Comparison of ENCODE assay signal across 24 cellular contexts in genomic region chr10:104498345-104498955, GRCh38.
DNase-seq lines count a peak whose midpoint lies in the region; ATAC-seq and TF ChIP-seq lines count a peak whose summit lies in the region.
"Had no signal": no experiment of that assay in that cellular context is flagged by ENCODE, and none has a peak within 500 bp of the region (broad histone marks: within the 10 kb centered on the region; RNA-seq: fewer than 3 reads in every experiment).

No MANE protein-coding gene starts in this region.

- DNase-seq in WERI-Rb-1 (peak; percentile 46), glutamatergic neuron (no peak), type B pancreatic cell (ENCODE audit: extremely low spot score, unreplicated experiment) (no peak), globus pallidus (ENCODE audit: low spot score) (no peak), hypothalamus (lab: John Stamatoyannopoulos, UW) (no peak), upper lobe of right lung (no peak)
- DNase-seq: Calu3; CD8-positive, alpha-beta memory T cell; GDM1; GOT3; HCEC 1CT; IMR-90; KG1; MG63; NCI-H1105 treated with DMSO at 0.1 percent for 48 hours; NCI-H2029; NCI-H226; NCI-H510A; SIG-M5 had no signal

- H3K27ac ChIP-seq in HUES48 (ENCODE audit: low read depth, low read length) (peak overlapping the region; percentile 12), WERI-Rb-1 (no peak overlapping the region), upper lobe of right lung (no peak overlapping the region)
- H3K27ac ChIP-seq: C4-2B, SK-N-MC had no signal

- no peak for ATAC-seq in upper lobe of right lung
- ATAC-seq: GM12878 had no signal

- peaks cover 6% of the 10 kb centered on the region for H3K4me1 Mint-ChIP-seq in glutamatergic neuron (ENCODE audit: low read depth, unreplicated experiment)
- peaks cover 4% of the 10 kb centered on the region for H3K4me1 Mint-ChIP-seq in type B pancreatic cell (ENCODE audit: unreplicated experiment)
- H3K4me1 Mint-ChIP-seq: B cell; CD8-positive, alpha-beta memory T cell had no signal

- H3K4me1 ChIP-seq in HUES48 (ENCODE audit: control insufficient read depth, insufficient read depth, low read length) (peaks cover 11% of the 10 kb centered on the region), upper lobe of right lung (no peaks in the 10 kb centered on the region)

- intact Hi-C loops in upper lobe of right lung (cut with DNase I): no loop called here

- H3K27ac Mint-ChIP-seq in glutamatergic neuron (ENCODE audit: unreplicated experiment) (peak overlapping the region; percentile 28), type B pancreatic cell (peak overlapping the region; percentile 23)
- H3K27ac Mint-ChIP-seq: B cell had no signal

- H3K4me3 Mint-ChIP-seq in glutamatergic neuron (ENCODE audit: unreplicated experiment) (no peak overlapping the region), type B pancreatic cell (no peak overlapping the region)
- H3K4me3 Mint-ChIP-seq: B cell; CD8-positive, alpha-beta memory T cell had no signal

- H3K9me3 ChIP-seq in HUES48 (ENCODE audit: control insufficient read depth, insufficient read depth, low read length): no peaks in the 10 kb centered on the region
- H3K9me3 ChIP-seq in WERI-Rb-1 (ENCODE audit: severe bottlenecking): no peaks in the 10 kb centered on the region
- H3K9me3 ChIP-seq in upper lobe of right lung: no peaks in the 10 kb centered on the region
- H3K9me3 ChIP-seq: MG63 had no signal

- H3K9me3 Mint-ChIP-seq in glutamatergic neuron (ENCODE audit: unreplicated experiment): peaks cover 1% of the 10 kb centered on the region
- H3K9me3 Mint-ChIP-seq in type B pancreatic cell: no peaks in the 10 kb centered on the region

- TF ChIP-seq CTCF in WERI-Rb-1 (IDR thresholded peaks at IDR 0.05; ENCODE audit: low read depth, low read length) (no peak), glutamatergic neuron (IDR thresholded peaks at IDR 0.05; ENCODE audit: partially characterized antibody, unreplicated experiment) (no peak), type B pancreatic cell (conservative IDR thresholded peaks at IDR 0.05) (no peak), upper lobe of right lung (IDR thresholded peaks at IDR 0.05) (no peak)

- H3K36me3 ChIP-seq in HUES48 (ENCODE audit: control insufficient read depth, insufficient read depth, low read length) (no peaks in the 10 kb centered on the region), WERI-Rb-1 (no peaks in the 10 kb centered on the region), upper lobe of right lung (no peaks in the 10 kb centered on the region)
- H3K36me3 ChIP-seq: MG63 had no signal

- no peak overlapping the region for H3K9ac ChIP-seq in HUES48 (ENCODE audit: low read depth, low read length)

- H3K4me3 ChIP-seq in HUES48 (ENCODE audit: low read depth, low read length): no peak overlapping the region
- no peak overlapping the region for H3K4me3 ChIP-seq in WERI-Rb-1 (ENCODE audit: low read depth, low read length)
- no peak overlapping the region for H3K4me3 ChIP-seq in upper lobe of right lung
- H3K4me3 ChIP-seq: GM12878, MG63, SK-N-MC had no signal

- H3K36me3 Mint-ChIP-seq in glutamatergic neuron (ENCODE audit: unreplicated experiment) (no peaks in the 10 kb centered on the region), type B pancreatic cell (no peaks in the 10 kb centered on the region)
- H3K36me3 Mint-ChIP-seq: CD8-positive, alpha-beta memory T cell had no signal

- H3K27me3 ChIP-seq in HUES48 (ENCODE audit: control insufficient read depth, insufficient read depth, low read length) (no peaks in the 10 kb centered on the region), WERI-Rb-1 (ENCODE audit: insufficient read depth, low read depth, severe bottlenecking) (no peaks in the 10 kb centered on the region), upper lobe of right lung (no peaks in the 10 kb centered on the region)
- H3K27me3 ChIP-seq: MG63 had no signal

- peaks cover 2% of the 10 kb centered on the region for H3K27me3 Mint-ChIP-seq in glutamatergic neuron (ENCODE audit: unreplicated experiment)
- H3K27me3 Mint-ChIP-seq in type B pancreatic cell: peaks cover 7% of the 10 kb centered on the region
